ENCODE assay signal across 8 cellular contexts in the genomic region with DNA sequence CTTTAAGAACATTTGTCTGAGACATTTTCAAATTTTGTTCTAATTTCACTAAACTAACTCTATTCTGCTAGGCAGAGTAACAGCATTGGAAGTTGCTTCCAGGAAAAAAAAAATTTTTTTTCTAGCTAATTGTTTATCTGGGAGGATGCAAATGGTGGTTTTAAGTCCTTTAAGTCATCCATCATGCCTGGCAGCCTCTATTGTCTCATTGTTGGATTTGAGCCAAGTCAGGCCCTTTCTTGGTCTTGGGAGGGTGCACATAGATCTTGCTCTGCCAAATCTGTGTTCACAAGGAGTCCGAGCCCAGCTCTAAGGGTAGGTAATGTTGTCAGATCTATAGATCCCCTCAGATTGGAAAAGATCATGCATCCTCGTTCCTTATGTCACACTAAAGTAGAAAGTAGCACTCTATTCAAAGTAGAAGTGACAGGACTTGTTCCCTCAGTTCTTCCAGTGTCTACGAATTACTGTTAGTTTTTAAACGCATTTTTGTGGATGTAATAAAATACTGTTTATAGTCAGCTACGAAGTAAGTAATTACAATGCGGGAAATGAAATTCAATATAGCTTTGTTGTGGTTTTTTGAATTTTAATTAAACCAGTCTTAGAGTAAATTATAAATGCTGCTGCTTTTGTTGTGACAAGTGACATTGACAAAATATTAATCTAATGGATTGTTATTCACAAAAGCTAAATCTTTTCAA.
DNase-seq lines count a peak whose midpoint lies in the region; ATAC-seq, FAIRE-seq and TF ChIP-seq lines count a peak whose summit lies in the region.

No MANE protein-coding gene starts in this region.

- H3K4me1 Mint-ChIP-seq in CD8-positive, alpha-beta memory T cell, result peaks cover 3 to 13% (median 4%) of the 10 kb centered on the region in 3 donors

- FAIRE-seq in endometrium (lab: Jason Lieb, UNC) (peak; percentile 37), H54 (lab: Jason Lieb, UNC) (no peak)

- peaks cover 5 to 29% of the 10 kb centered on the region in 2 donors for H3K27me3 Mint-ChIP-seq in CD8-positive, alpha-beta memory T cell

- POLR2A ChIA-PET in CD8-positive, alpha-beta memory T cell (lab: Charles Lee), result no interaction called here

- no peak for ATAC-seq in GM19467 (IDR thresholded peaks at IDR 0.05; ENCODE audit: unreplicated experiment)

- peaks cover 0 to 1% (median 0%) of the 10 kb centered on the region in 3 donors for H3K36me3 Mint-ChIP-seq in CD8-positive, alpha-beta memory T cell

- no peak overlapping the region for H3K4me3 ChIP-seq in HAP-1
- H3K4me3 ChIP-seq in rectal smooth muscle tissue (ENCODE audit: low read length), result no peak overlapping the region
- no peak overlapping the region for H3K4me3 ChIP-seq in CD8-positive, alpha-beta memory T cell (ENCODE audit: low read length)

- H3K9me3 Mint-ChIP-seq in CD8-positive, alpha-beta memory T cell, result no peaks in the 10 kb centered on the region

- H3K27me3 ChIP-seq in HAP-1 (ENCODE audit: low read depth) (no peaks in the 10 kb centered on the region), rectal smooth muscle tissue (ENCODE audit: control insufficient read depth, insufficient read depth, low read length) (no peaks in the 10 kb centered on the region)
- no peaks in the 10 kb centered on the region for H3K27me3 ChIP-seq in CD8-positive, alpha-beta memory T cell (ENCODE audit: insufficient read depth, low read length, poor library complexity, severe bottlenecking)

- DNase-seq in HAP-1 (ENCODE audit: low spot score in 2 of 2), result peak; percentile 91 to 93
- DNase-seq in NCI-H510A (lab: John Stamatoyannopoulos, UW), result peak; percentile 23
- DNase-seq in CD8-positive, alpha-beta memory T cell, result no peak
- DNase-seq in H54 (ENCODE audit: insufficient read length, low spot score), result no peak
- DNase-seq in NK-92 treated with Interleukin-12 subunit alpha and Interleukin-12 subunit beta, amount 100 ng/mL, for 24 hours (lab: John Stamatoyannopoulos, UW), result no peak

- in situ Hi-C loops in HAP-1 (cut with MboI; ENCODE audit: low sequenced_read_pairs), result no loop called here

- H3K4me3 Mint-ChIP-seq in CD8-positive, alpha-beta memory T cell, result peak overlapping the region in 1 of 7 donors; percentile 42

- H3K4me1 ChIP-seq in HAP-1 (peaks cover 65% of the 10 kb centered on the region), rectal smooth muscle tissue (ENCODE audit: control insufficient read depth, insufficient read depth, low read length) (peaks cover 41% of the 10 kb centered on the region)
- H3K4me1 ChIP-seq in CD8-positive, alpha-beta memory T cell (ENCODE audit: insufficient read depth, low read length), result no peaks in the 10 kb centered on the region

- CTCF ChIA-PET in CD8-positive, alpha-beta memory T cell (lab: Charles Lee), result no interaction called here

- TF ChIP-seq POLR2A in H54 (IDR thresholded peaks at IDR 0.05; ENCODE audit: low read depth, low read length), result no peak

- no peak overlapping the region for H3K9ac ChIP-seq in rectal smooth muscle tissue (ENCODE audit: low read length)

- peaks cover 5% of the 10 kb centered on the region; the same call in 1 of the 2 replicates for H3K9me3 ChIP-seq in HAP-1
- no peaks in the 10 kb centered on the region for H3K9me3 ChIP-seq in CD8-positive, alpha-beta memory T cell (ENCODE audit: low read length)

- no peaks in the 10 kb centered on the region for H3K36me3 ChIP-seq in HAP-1 (replicated peaks)
- no peaks in the 10 kb centered on the region for H3K36me3 ChIP-seq in rectal smooth muscle tissue (ENCODE audit: control insufficient read depth, insufficient read depth, low read length)
- H3K36me3 ChIP-seq in CD8-positive, alpha-beta memory T cell (ENCODE audit: insufficient read depth, low read length), result no peaks in the 10 kb centered on the region

- peak overlapping the region; percentile 46 for H3K27ac ChIP-seq in rectal smooth muscle tissue (ENCODE audit: low read depth, low read length)
- no peak overlapping the region for H3K27ac ChIP-seq in CD8-positive, alpha-beta memory T cell (ENCODE audit: low read depth, low read length)

- H3K27ac Mint-ChIP-seq in CD8-positive, alpha-beta memory T cell, result no peak overlapping the region

Comparison
In these comparisons a context has a peak if more than half of its experiments do, and no peak if none do; other contexts are left out.
1. DNase-seq: peak in HAP-1 (2 of 2) and NCI-H510A (single experiment); none in CD8-positive, alpha-beta memory T cell (0 of 5), H54 (single experiment) and NK-92 treated with Interleukin-12 subunit alpha and Interleukin-12 subunit beta, amount 100 ng/mL, for 24 hours (single experiment).